In genomic region chr22:33331017-33331416, GRCh38 we compare ENCODE assay signal across 19 cellular contexts.
DNase-seq lines count a peak whose midpoint lies in the region; ATAC-seq, FAIRE-seq and TF ChIP-seq lines count a peak whose summit lies in the region.
"Had no signal": no experiment of that assay in that cellular context is flagged by ENCODE, and none has a peak within 500 bp of the region (broad histone marks: within the 10 kb centered on the region; RNA-seq: fewer than 3 reads in every experiment).

No MANE protein-coding gene starts in this region.

- no peaks in the 10 kb centered on the region for H3K23me2 ChIP-seq in H1 (ENCODE audit: low read depth, low read length)

- 94% methylated on average over 1 of the region's 1 CpG for WGBS in HepG2 (ENCODE audit: low lambda C conversion rate)
- 100% methylated on average over 1 of the region's 1 CpG for WGBS in right lobe of liver (ENCODE audit: insufficient coverage, low coverage, low lambda C conversion rate, missing lambda C conversion rate)
- WGBS in H1 (ENCODE audit: extremely low coverage in 1 of 2, insufficient coverage in 1 of 2, insufficient read length in 1 of 2, insufficient replicate concordance in 2 of 2, low coverage in 1 of 2, low lambda C conversion rate in 2 of 2, missing lambda C conversion rate in 1 of 2), 2 experiments, result 100% methylated on average over 1 of the region's 1 CpG; no CpG with 5 or more reads in 1 of the 2 experiments

- H2BK12ac ChIP-seq in H1 (ENCODE audit: low read depth, low read length), result no peak overlapping the region

- POLR2A ChIA-PET in HepG2 (lab: Yijun Ruan, JAX), result no interaction called here
- POLR2A ChIA-PET in H1 (lab: Charles Lee; ENCODE audit: partially characterized antibody), result no interaction called here

- H3K36me3 ChIP-seq in HepG2 (replicated peaks in 1 of 2; ENCODE audit: control insufficient read depth in 1 of 2, insufficient read depth in 2 of 2, low read length in 2 of 2) (no peaks in the 10 kb centered on the region), right lobe of liver (no peaks in the 10 kb centered on the region), H1 (ENCODE audit: control insufficient read depth in 2 of 4, insufficient read depth in 4 of 4, low read length in 3 of 4) (peaks cover 0 to 4% (median 1%) of the 10 kb centered on the region in 4 experiments; a peak in 3 of 8 replicates)
- H3K36me3 ChIP-seq: BE2C had no signal

- H3K27ac ChIP-seq in HepG2 (ENCODE audit: extremely low read length, insufficient read depth, low read length) (no peak overlapping the region), right lobe of liver (no peak overlapping the region), H1 (ENCODE audit: low read depth, low read length) (no peak overlapping the region)
- H3K27ac ChIP-seq: 22Rv1, BLaER1 had no signal

- TF ChIP-seq POLR2A in HepG2 (IDR thresholded peaks at IDR 0.05; ENCODE audit: insufficient read depth in 1 of 2, low read depth in 2 of 2, low read length in 2 of 2), result no peak
- TF ChIP-seq POLR2A in right lobe of liver (IDR thresholded peaks at IDR 0.05), result no peak
- no peak for TF ChIP-seq POLR2A in H1 (IDR thresholded peaks at IDR 0.05; ENCODE audit: control extremely low read depth in 1 of 2, low read depth in 2 of 2, low read length in 2 of 2)

- no peak overlapping the region for H3K14ac ChIP-seq in H1 (ENCODE audit: insufficient read length)

- FAIRE-seq in HepG2 (lab: Jason Lieb, UNC) (no peak), H1 (lab: Jason Lieb, UNC) (no peak)
- FAIRE-seq: D721Med, G401.6, GM12891 had no signal

- TF ChIP-seq RAD21 in HepG2 (CRISPR knock-in tag; IDR thresholded peaks at IDR 0.05), result no peak
- no peak for TF ChIP-seq RAD21 in H1 (IDR thresholded peaks at IDR 0.05 in 1 of 2, conservative IDR thresholded peaks at IDR 0.05 in 1 of 2; ENCODE audit: low read depth in 2 of 2, low read length in 2 of 2)

- H3K79me1 ChIP-seq in H1 (ENCODE audit: low read depth, low read length), result no peaks in the 10 kb centered on the region; the same call in 1 of the 2 replicates

- no peak overlapping the region for H2AK5ac ChIP-seq in H1 (ENCODE audit: low read depth, low read length)

- no peak overlapping the region for H4K8ac ChIP-seq in H1 (ENCODE audit: extremely low read depth, insufficient read depth, low read length)

- H3K4me3 ChIP-seq in HepG2 (replicated peaks in 1 of 3; ENCODE audit: insufficient read depth in 1 of 3, low read depth in 2 of 3, low read length in 3 of 3) (no peak overlapping the region), right lobe of liver (no peak overlapping the region), H1 (ENCODE audit: extremely low read depth in 1 of 4, insufficient read depth in 2 of 4, low read depth in 3 of 4, low read length in 4 of 4) (no peak overlapping the region)
- H3K4me3 ChIP-seq: BLaER1 had no signal

- no peak overlapping the region for H4K5ac ChIP-seq in H1 (ENCODE audit: insufficient read length, low read depth, low read length)

- DNase-seq in HepG2 (ENCODE audit: low spot score) (no peak), right lobe of liver (no peak), H1 (ENCODE audit: low read depth in 1 of 2, low spot score in 2 of 2) (no peak)
- DNase-seq: ACHN; BE2C; C1 segment of cervical spinal cord; CD4-positive, alpha-beta memory T cell; CD4-positive, CD25-positive, alpha-beta regulatory T cell; CD8-positive, alpha-beta memory T cell; COR-L47; DMS79 treated with DMSO at 0.1 percent for 48 hours; GF-D8 had no signal

- H3K4ac ChIP-seq in H1 (replicated peaks; ENCODE audit: insufficient read length, low read depth, low read length), result no peak overlapping the region

- H2BK15ac ChIP-seq in H1 (ENCODE audit: low read length), result no peak overlapping the region

- CTCF ChIA-PET in HepG2 (lab: Yijun Ruan, JAX; ENCODE audit: low intra/inter-chr PET ratio, low total read pairs), result no interaction called here
- CTCF ChIA-PET in H1 (lab: Charles Lee; ENCODE audit: partially characterized antibody), result interaction anchor here (0.7 to 2.5 kb wide), 2 partner anchors 16 to 101 kb away, joined by 3 to 6 read pairs; no protein-coding TSS in a partner anchor

- H3K79me2 ChIP-seq in HepG2 (ENCODE audit: insufficient read depth, low read length) (no peaks in the 10 kb centered on the region), H1 (ENCODE audit: control insufficient read depth in 1 of 2, insufficient read depth in 2 of 2, low read length in 2 of 2) (no peaks in the 10 kb centered on the region)

- H2BK5ac ChIP-seq in H1 (ENCODE audit: low read depth, low read length), result no peak overlapping the region

- TF ChIP-seq CTCF in HepG2 (CRISPR knock-in tag; IDR thresholded peaks at IDR 0.05) (no peak), right lobe of liver (IDR thresholded peaks at IDR 0.05) (no peak), H1 (IDR thresholded peaks at IDR 0.05; ENCODE audit: control extremely low read depth in 1 of 3, insufficient read depth in 1 of 3, low read depth in 1 of 3, low read length in 3 of 3) (no peak)

- BruUV-seq in HepG2 (replicated peaks; lab: Mats Ljungman, UMichigan), result no TSS peak

- in situ Hi-C loops in HepG2 (cut with HindIII; ENCODE audit: extremely low pct_ligation_motif_present, low pct_unique_long_range_greater_than_20kb), result no loop called here

- no peak for ATAC-seq in HepG2
- no peak for ATAC-seq in right lobe of liver
- no peak for ATAC-seq in GM18520 (IDR thresholded peaks at IDR 0.05; ENCODE audit: unreplicated experiment)
- ATAC-seq in SK-N-SH treated with all-trans-retinoic acid at 6 μM for 48 hours, result no peak

- H2BK120ac ChIP-seq in H1 (replicated peaks; ENCODE audit: low read depth, low read length), result no peak overlapping the region

- no peak overlapping the region for H3K18ac ChIP-seq in H1 (ENCODE audit: extremely low read depth, low read length)

- no peak overlapping the region for H3K9ac ChIP-seq in HepG2 (ENCODE audit: insufficient read depth, low read depth, low read length)
- no peak overlapping the region for H3K9ac ChIP-seq in H1 (replicated peaks in 1 of 4; ENCODE audit: extremely low read depth in 1 of 4, low read depth in 3 of 4, low read length in 3 of 4)
- H3K9ac ChIP-seq: BLaER1 had no signal

- H3K27me3 ChIP-seq in HepG2 (ENCODE audit: control insufficient read depth in 1 of 2, insufficient read depth in 2 of 2, low read length in 2 of 2) (no peaks in the 10 kb centered on the region), right lobe of liver (no peaks in the 10 kb centered on the region), H1 (replicated peaks in 1 of 4; ENCODE audit: control insufficient read depth in 3 of 4, extremely low read depth in 1 of 4, insufficient read depth in 3 of 4, low read length in 3 of 4) (no peaks in the 10 kb centered on the region)
- H3K27me3 ChIP-seq: BE2C, BLaER1 had no signal

- no peak for TF ChIP-seq EP300 in HepG2 (IDR thresholded peaks at IDR 0.05; ENCODE audit: low read depth in 2 of 2, low read length in 2 of 2)
- TF ChIP-seq EP300 in HepG2 (CRISPR knock-in tag; IDR thresholded peaks at IDR 0.05; ENCODE audit: borderline replicate concordance), result no peak
- TF ChIP-seq EP300 in H1 (IDR thresholded peaks at IDR 0.05; ENCODE audit: borderline replicate concordance in 1 of 2, low read depth in 2 of 2, low read length in 2 of 2), result no peak

- peaks cover 67% of the 10 kb centered on the region for H3K4me1 ChIP-seq in HepG2 (ENCODE audit: insufficient read depth, low read length)
- H3K4me1 ChIP-seq in right lobe of liver, result peaks cover 0 to 32% (median 12%) of the 10 kb centered on the region in 4 donors
- peaks cover 0 to 6% (median 1%) of the 10 kb centered on the region in 4 experiments; a peak in 3 of 7 replicates for H3K4me1 ChIP-seq in H1 (replicated peaks in 1 of 4; ENCODE audit: control insufficient read depth in 3 of 4, insufficient read depth in 4 of 4, low read length in 3 of 4)
- H3K4me1 ChIP-seq: BE2C had no signal

- H3K23ac ChIP-seq in H1 (ENCODE audit: insufficient read length), result no peak overlapping the region

- no peak overlapping the region for H4K91ac ChIP-seq in H1 (replicated peaks; ENCODE audit: insufficient read length, low read length)

- no peak overlapping the region for H3K56ac ChIP-seq in H1 (replicated peaks; ENCODE audit: insufficient read length, low read depth, low read length)

- no peak overlapping the region for H2AFZ ChIP-seq in HepG2 (ENCODE audit: low read length)
- H2AFZ ChIP-seq in H1 (ENCODE audit: low read length), result no peak overlapping the region

- H3K4me2 ChIP-seq in HepG2 (ENCODE audit: low read depth, low read length) (no peak overlapping the region), H1 (ENCODE audit: insufficient read depth in 1 of 2, low read depth in 2 of 2, low read length in 2 of 2) (no peak overlapping the region)
- H3K4me2 ChIP-seq: BLaER1 had no signal

- H3K9me3 ChIP-seq in HepG2 (ENCODE audit: low read length) (no peaks in the 10 kb centered on the region), right lobe of liver (no peaks in the 10 kb centered on the region), H1 (ENCODE audit: insufficient read depth in 2 of 2, low read depth in 1 of 2, low read length in 1 of 2) (no peaks in the 10 kb centered on the region)
- H3K9me3 ChIP-seq: BLaER1 had no signal

- intact Hi-C loops in HepG2 (cut with micrococcal nuclease; ENCODE audit: unreplicated experiment) (loop anchor here (10.0 kb wide), 1 partner anchor 244 kb away; no protein-coding TSS in a partner anchor), right lobe of liver (cut with DNase I) (no loop called here)

- no peak overlapping the region for H2BK20ac ChIP-seq in H1 (ENCODE audit: low read length)

- no peaks in the 10 kb centered on the region for H4K20me1 ChIP-seq in HepG2 (ENCODE audit: insufficient read depth, low read length)
- peaks cover 0 to 4% of the 10 kb centered on the region in 2 experiments for H4K20me1 ChIP-seq in H1 (replicated peaks in 1 of 2; ENCODE audit: control insufficient read depth in 1 of 2, insufficient read depth in 2 of 2, low read length in 2 of 2)
- H4K20me1 ChIP-seq: BLaER1 had no signal

TF ChIP-seq in HepG2, 621 proteins besides CTCF, POLR2A, EP300 and RAD21 (continues in another document):
- TF ChIP-seq ZNF790 (CRISPR knock-in tag; IDR thresholded peaks at IDR 0.05; ENCODE audit: borderline replicate concordance) (no peak), ZNF292 (CRISPR knock-in tag; IDR thresholded peaks at IDR 0.05; ENCODE audit: borderline replicate concordance, low read depth) (no peak)

TF ChIP-seq in H1, 55 proteins besides CTCF, POLR2A, EP300 and RAD21:
- no peak for TF ChIP-seq HDAC2 (IDR thresholded peaks at IDR 0.05; ENCODE audit: borderline replicate concordance in 1 of 2, low read depth in 2 of 2, low read length in 2 of 2)
- TF ChIP-seq EZH2 (IDR thresholded peaks at IDR 0.05; ENCODE audit: low read depth, low read length, severe bottlenecking), result no peak
- TF ChIP-seq KDM1A (IDR thresholded peaks at IDR 0.05; ENCODE audit: borderline replicate concordance, low read length), result peak; percentile 67

TF ChIP-seq in SK-N-SH treated with all-trans-retinoic acid at 6 μM for 48 hours, 23 proteins besides CTCF, POLR2A, EP300 and RAD21 (continues in another document):
- TF ChIP-seq GLIS3 (CRISPR knock-in tag; IDR thresholded peaks at IDR 0.05), result no peak
- no peak for TF ChIP-seq SNAI2 (CRISPR knock-in tag; IDR thresholded peaks at IDR 0.05)
- no peak for TF ChIP-seq ARNTL (CRISPR knock-in tag; IDR thresholded peaks at IDR 0.05; ENCODE audit: borderline replicate concordance, low read depth)
- TF ChIP-seq ZFP30 (CRISPR knock-in tag; IDR thresholded peaks at IDR 0.05), result no peak
- TF ChIP-seq ZC3H10 (CRISPR knock-in tag; IDR thresholded peaks at IDR 0.05), result no peak
- no peak for TF ChIP-seq RARB (CRISPR knock-in tag; IDR thresholded peaks at IDR 0.05)
- no peak for TF ChIP-seq ISL1 (CRISPR knock-in tag; IDR thresholded peaks at IDR 0.05)

Comparison
In these comparisons a context has a peak if more than half of its experiments do, and no peak if none do; other contexts are left out.
1. Of the 41 proteins assayed by ChIP-seq in both HepG2 and H1: peak only in HepG2: none; only in H1: KDM1A; in both: none; in neither: 40.